Comparison of ENCODE assay signal across 9 cellular contexts in genomic region chr1:68231627-68232303, GRCh38. TPM values are rescaled to one million over a fixed set of nuclear protein-coding genes. Genes with fewer than 3 reads are reported as not detected.
DNase-seq lines count a peak whose midpoint lies in the region; ATAC-seq and TF ChIP-seq lines count a peak whose summit lies in the region.
"Had no signal": no experiment of that assay in that cellular context is flagged by ENCODE, and none has a peak within 500 bp of the region (broad histone marks: within the 10 kb centered on the region; RNA-seq: fewer than 3 reads in every experiment).

No MANE protein-coding gene starts in this region.

- TF ChIP-seq CTCF in left lung (IDR thresholded peaks at IDR 0.05): no peak

- ATAC-seq in left lung: peak; percentile 61

- no peak overlapping the region for H3K27ac Mint-ChIP-seq in activated T-helper 1 cell treated with anti-CD3 and anti-CD28 coated beads, Interleukin-12 subunit alpha, Interleukin-12 subunit beta, Interleukin-2, Interleukin-4 antibody, amounts not matched to agents 30 ng/mL and 10 ng/mL and 1 ng/mL, durations not matched to agents 14 hours and 24 hours and 36 hours

- H3K4me1 ChIP-seq in ES-I3 (ENCODE audit: insufficient read depth, low read length) (peaks cover 14% of the 10 kb centered on the region), left lung (peaks cover 11 to 31% of the 10 kb centered on the region in 2 donors)

- intact Hi-C loops in left lung (cut with DNase I): no loop called here
- intact Hi-C loops in activated T-helper 1 cell treated with anti-CD3 and anti-CD28 coated beads, Interleukin-12 subunit alpha, Interleukin-12 subunit beta, Interleukin-2, Interleukin-4 antibody, amounts not matched to agents 30 ng/mL and 10 ng/mL and 1 ng/mL, durations not matched to agents 14 hours and 24 hours and 36 hours (cut with micrococcal nuclease): no loop called here

- H3K9me3 ChIP-seq in ES-I3 (ENCODE audit: control insufficient read depth, insufficient read depth, low read length) (no peaks in the 10 kb centered on the region), left lung (no peaks in the 10 kb centered on the region)

- H3K4me3 ChIP-seq in left lung: peak overlapping the region; percentile 63 to 71

- no peaks in the 10 kb centered on the region for H3K36me3 ChIP-seq in ES-I3 (ENCODE audit: insufficient read depth, low read length)
- H3K36me3 ChIP-seq in left lung: no peaks in the 10 kb centered on the region

- H3K36me3 Mint-ChIP-seq in activated T-helper 1 cell treated with anti-CD3 and anti-CD28 coated beads, Interleukin-12 subunit alpha, Interleukin-12 subunit beta, Interleukin-2, Interleukin-4 antibody, amounts not matched to agents 30 ng/mL and 10 ng/mL and 1 ng/mL, durations not matched to agents 14 hours and 24 hours and 36 hours (ENCODE audit: low read depth): no peaks in the 10 kb centered on the region

- H3K4me3 Mint-ChIP-seq in activated T-helper 1 cell treated with anti-CD3 and anti-CD28 coated beads, Interleukin-12 subunit alpha, Interleukin-12 subunit beta, Interleukin-2, Interleukin-4 antibody, amounts not matched to agents 30 ng/mL and 10 ng/mL and 1 ng/mL, durations not matched to agents 14 hours and 24 hours and 36 hours: no peak overlapping the region

- peak overlapping the region; percentile 48 to 78 for H3K27ac ChIP-seq in left lung
- H3K27ac ChIP-seq in substantia nigra (ENCODE audit: low read depth, low read length, poor library complexity, severe bottlenecking): peak overlapping the region; percentile 46

- H3K27me3 ChIP-seq in left lung: peaks cover 0 to 26% of the 10 kb centered on the region in 2 donors

- peaks cover 56% of the 10 kb centered on the region for H3K27me3 Mint-ChIP-seq in activated T-helper 1 cell treated with anti-CD3 and anti-CD28 coated beads, Interleukin-12 subunit alpha, Interleukin-12 subunit beta, Interleukin-2, Interleukin-4 antibody, amounts not matched to agents 30 ng/mL and 10 ng/mL and 1 ng/mL, durations not matched to agents 14 hours and 24 hours and 36 hours (ENCODE audit: insufficient read depth)

- peaks cover 7% of the 10 kb centered on the region for H3K4me1 Mint-ChIP-seq in activated T-helper 1 cell treated with anti-CD3 and anti-CD28 coated beads, Interleukin-12 subunit alpha, Interleukin-12 subunit beta, Interleukin-2, Interleukin-4 antibody, amounts not matched to agents 30 ng/mL and 10 ng/mL and 1 ng/mL, durations not matched to agents 14 hours and 24 hours and 36 hours (ENCODE audit: low read depth)

- H3K9me3 Mint-ChIP-seq in activated T-helper 1 cell treated with anti-CD3 and anti-CD28 coated beads, Interleukin-12 subunit alpha, Interleukin-12 subunit beta, Interleukin-2, Interleukin-4 antibody, amounts not matched to agents 30 ng/mL and 10 ng/mL and 1 ng/mL, durations not matched to agents 14 hours and 24 hours and 36 hours: no peaks in the 10 kb centered on the region

- peak; percentile 61 for DNase-seq in NCI-H446 treated with DMSO at 0.1 percent for 48 hours (lab: John Stamatoyannopoulos, UW)
- DNase-seq in dedifferentiated amniotic fluid mesenchymal stem cell (ENCODE audit: extremely low spot score): peak; percentile 77
- peak in 1 of 2 donors; percentile 53 for DNase-seq in left lung
- DNase-seq in substantia nigra (lab: John Stamatoyannopoulos, UW): peak in 28 of 49 donors; percentile 10 to 65 (median 40)
- no peak for DNase-seq in stimulated activated naive CD4-positive, alpha-beta T cell treated with Interleukin-2 at 50 U/mL for 16 hours (lab: John Stamatoyannopoulos, UW)
- no peak for DNase-seq in activated T-helper 1 cell treated with anti-CD3 and anti-CD28 coated beads, Interleukin-12 subunit alpha, Interleukin-12 subunit beta, Interleukin-2, Interleukin-4 antibody, amounts not matched to agents 30 ng/mL and 10 ng/mL and 1 ng/mL, durations not matched to agents 14 hours and 24 hours and 36 hours (ENCODE audit: low spot score)
- DNase-seq in stimulated activated CD4-positive, alpha-beta T cell treated with anti-CD3 and anti-CD28 coated beads, Interleukin-1b, Interleukin-23, amount 100 ng/mL, for 48 hours: no peak

- peak overlapping the region; percentile 96 for H3K9ac ChIP-seq in ES-I3 (ENCODE audit: low read depth, low read length)

RNA-seq across cellular contexts. Expression of gene WLS, which starts 0.6 kb away (rescaled TPM):
- total RNA-seq in left lung: 100 to 1,000 TPM in 1 of 2 donors, 10 to 100 TPM in 1; 85.7 to 127 TPM
- total RNA-seq in activated T-helper 1 cell treated with anti-CD3 and anti-CD28 coated beads, Interleukin-12 subunit alpha, Interleukin-12 subunit beta, Interleukin-2, Interleukin-4 antibody, amounts not matched to agents 30 ng/mL and 10 ng/mL and 1 ng/mL, durations not matched to agents 14 hours and 24 hours and 36 hours: 0.70 TPM in 1 of 2 replicates, not detected in the other
- total RNA-seq: T-helper 2 cell treated with Interferon-gamma antibody and Interleukin-4, amounts not matched to agents 100 ng/mL and 5 ng/mL, for 36 hours had no signal

Comparison
In these comparisons a context has a peak if more than half of its experiments do, and no peak if none do; other contexts are left out.
1. DNase-seq: peak in NCI-H446 treated with DMSO at 0.1 percent for 48 hours (single experiment), dedifferentiated amniotic fluid mesenchymal stem cell (single experiment) and substantia nigra (28 of 49); none in stimulated activated naive CD4-positive, alpha-beta T cell treated with Interleukin-2 at 50 U/mL for 16 hours (single experiment), activated T-helper 1 cell treated with anti-CD3 and anti-CD28 coated beads, Interleukin-12 subunit alpha, Interleukin-12 subunit beta, Interleukin-2, Interleukin-4 antibody, amounts not matched to agents 30 ng/mL and 10 ng/mL and 1 ng/mL, durations not matched to agents 14 hours and 24 hours and 36 hours (single experiment) and stimulated activated CD4-positive, alpha-beta T cell treated with anti-CD3 and anti-CD28 coated beads, Interleukin-1b, Interleukin-23, amount 100 ng/mL, for 48 hours (single experiment).
2. RNA of gene WLS, which starts 0.6 kb away (total RNA-seq): 85.7 to 127 TPM in left lung; 0.70 TPM in activated T-helper 1 cell treated with anti-CD3 and anti-CD28 coated beads, Interleukin-12 subunit alpha, Interleukin-12 subunit beta, Interleukin-2, Interleukin-4 antibody, amounts not matched to agents 30 ng/mL and 10 ng/mL and 1 ng/mL, durations not matched to agents 14 hours and 24 hours and 36 hours; every median in the first group is over 10 times any median in the second.